In the genomic region with DNA sequence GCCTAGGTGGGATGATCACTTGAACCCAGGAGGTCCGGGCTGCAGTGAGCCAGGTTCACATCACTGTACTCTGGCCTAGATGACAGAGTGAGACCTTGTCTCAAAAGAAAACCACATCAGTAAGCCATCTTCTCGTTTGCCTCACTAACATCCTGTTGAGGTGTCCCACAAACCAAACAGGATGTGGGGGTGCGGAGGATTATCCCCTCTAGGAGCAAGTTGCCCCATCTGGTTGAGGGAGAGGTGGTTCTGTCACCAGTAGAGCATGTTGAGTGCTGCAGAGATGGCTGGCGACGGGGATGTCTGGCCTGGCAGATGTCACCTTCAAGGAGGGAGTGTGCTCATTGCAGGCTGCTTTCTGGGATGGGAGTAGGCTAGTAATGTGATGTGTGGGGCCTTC, we compare ENCODE assay signal across 8 cellular contexts.
DNase-seq lines count a peak whose midpoint lies in the region; ATAC-seq and TF ChIP-seq lines count a peak whose summit lies in the region.
"Had no signal": no experiment of that assay in that cellular context is flagged by ENCODE, and none has a peak within 500 bp of the region (broad histone marks: within the 10 kb centered on the region; RNA-seq: fewer than 3 reads in every experiment).

No MANE protein-coding gene starts in this region.

- H3K4me1 ChIP-seq in stomach (peaks cover 12 to 91% (median 40%) of the 10 kb centered on the region in 4 donors), HAP-1 (peaks cover 37% of the 10 kb centered on the region)

- peaks cover 2% of the 10 kb centered on the region for H3K9me3 Mint-ChIP-seq in activated CD4-positive, alpha-beta T cell treated with anti-CD3 and anti-CD28 coated beads, Interleukin-2, amount 10 ng/mL, durations not matched to agents 7 days and 5 days

- peaks cover 16% of the 10 kb centered on the region for H3K4me1 Mint-ChIP-seq in activated CD4-positive, alpha-beta T cell treated with anti-CD3 and anti-CD28 coated beads, Interleukin-2, amount 10 ng/mL, durations not matched to agents 7 days and 5 days

- no peaks in the 10 kb centered on the region for H3K36me3 Mint-ChIP-seq in activated CD4-positive, alpha-beta T cell treated with anti-CD3 and anti-CD28 coated beads, Interleukin-2, amount 10 ng/mL, durations not matched to agents 7 days and 5 days (ENCODE audit: low read depth)

- peak overlapping the region; percentile 14 for H3K27ac Mint-ChIP-seq in activated CD4-positive, alpha-beta T cell treated with anti-CD3 and anti-CD28 coated beads, Interleukin-2, amount 10 ng/mL, durations not matched to agents 7 days and 5 days

- DNase-seq in activated CD4-positive, alpha-beta T cell treated with anti-CD3 and anti-CD28 coated beads, Interleukin-2, amount 10 ng/mL, durations not matched to agents 7 days and 5 days, result peak; percentile 85
- DNase-seq in glomerular visceral epithelial cell (ENCODE audit: extremely low spot score) (peak; percentile 49), stomach (peak; percentile 27), Right ventricle myocardium inferior (ENCODE audit: missing footprints) (no peak), NCI-H774 (lab: John Stamatoyannopoulos, UW) (no peak), HAP-1 (ENCODE audit: low spot score in 2 of 2) (no peak)
- DNase-seq: NCI-H1417 treated with DMSO at 0.1 percent for 48 hours had no signal

- H3K9me3 ChIP-seq in stomach, result no peaks in the 10 kb centered on the region
- H3K9me3 ChIP-seq in HAP-1, result no peaks in the 10 kb centered on the region

- no peak for TF ChIP-seq EP300 in stomach (IDR thresholded peaks at IDR 0.05)

- TF ChIP-seq POLR2A in stomach (IDR thresholded peaks at IDR 0.05), result no peak

- H3K27ac ChIP-seq in stomach, result no peak overlapping the region

- no peaks in the 10 kb centered on the region for H3K27me3 ChIP-seq in stomach
- H3K27me3 ChIP-seq in HAP-1 (ENCODE audit: low read depth), result no peaks in the 10 kb centered on the region

- no peak overlapping the region for H3K4me3 ChIP-seq in stomach
- H3K4me3 ChIP-seq in HAP-1, result no peak overlapping the region

- POLR2A ChIA-PET in activated CD4-positive, alpha-beta T cell treated with anti-CD3 and anti-CD28 coated beads, Interleukin-2, amount 10 ng/mL, durations not matched to agents 7 days and 5 days (lab: Charles Lee), result no interaction called here

- intact Hi-C loops in stomach (cut with DNase I; ENCODE audit: low total_unique reads), result no loop called here
- intact Hi-C loops in Right ventricle myocardium inferior (cut with DNase I), result no loop called here

- no peak overlapping the region for H3K4me3 Mint-ChIP-seq in activated CD4-positive, alpha-beta T cell treated with anti-CD3 and anti-CD28 coated beads, Interleukin-2, amount 10 ng/mL, durations not matched to agents 7 days and 5 days

- in situ Hi-C loops in HAP-1 (cut with MboI; ENCODE audit: low sequenced_read_pairs), result no loop called here

- CTCF ChIA-PET in activated CD4-positive, alpha-beta T cell treated with anti-CD3 and anti-CD28 coated beads, Interleukin-2, amount 10 ng/mL, durations not matched to agents 7 days and 5 days (lab: Charles Lee), result no interaction called here

- H3K36me3 ChIP-seq in stomach, result no peaks in the 10 kb centered on the region
- H3K36me3 ChIP-seq in HAP-1 (replicated peaks), result no peaks in the 10 kb centered on the region

- WGBS in stomach, 5 donors, result 68 to 82% (median 73%) methylated on average over 5 of the region's 5 CpGs

- H3K27me3 Mint-ChIP-seq in activated CD4-positive, alpha-beta T cell treated with anti-CD3 and anti-CD28 coated beads, Interleukin-2, amount 10 ng/mL, durations not matched to agents 7 days and 5 days, result peaks cover 83% of the 10 kb centered on the region

- TF ChIP-seq CTCF in stomach (IDR thresholded peaks at IDR 0.05), result no peak

- ATAC-seq in HG03469 (IDR thresholded peaks at IDR 0.05; ENCODE audit: unreplicated experiment), result peak; percentile 50
- no peak for ATAC-seq in Right ventricle myocardium inferior

Comparison
In these comparisons a context has a peak if more than half of its experiments do, and no peak if none do; other contexts are left out.
1. DNase-seq: peak in activated CD4-positive, alpha-beta T cell treated with anti-CD3 and anti-CD28 coated beads, Interleukin-2, amount 10 ng/mL, durations not matched to agents 7 days and 5 days (single experiment), glomerular visceral epithelial cell (single experiment) and stomach (single experiment); none in Right ventricle myocardium inferior (single experiment), NCI-H774 (single experiment) and HAP-1 (0 of 2).